ENCODE assay signal across 8 cellular contexts in genomic region chr19:5686326-5686646, GRCh38. TPM values are rescaled to one million over a fixed set of nuclear protein-coding genes. Genes with fewer than 3 reads are reported as not detected.
DNase-seq lines count a peak whose midpoint lies in the region; TF ChIP-seq lines count a peak whose summit lies in the region.

No MANE protein-coding gene starts in this region.

- no peaks in the 10 kb centered on the region for H3K9me3 Mint-ChIP-seq in nephron

- TF ChIP-seq CTCF in BJ (IDR thresholded peaks at IDR 0.05; ENCODE audit: insufficient read depth, low read depth, low read length) (no peak), KMS-11 (conservative IDR thresholded peaks at IDR 0.05; ENCODE audit: low read depth, low read length) (no peak), dorsolateral prefrontal cortex (IDR thresholded peaks at IDR 0.05 in 54 of 56, conservative IDR thresholded peaks at IDR 0.05 in 2 of 56; ENCODE audit: low read depth in 1 of 56, partially characterized antibody in 56 of 56) (no peak), nephron (IDR thresholded peaks at IDR 0.05; ENCODE audit: unreplicated experiment in 3 of 3) (no peak)

- H3K4me3 ChIP-seq in BJ (ENCODE audit: low read depth, low read length) (peak overlapping the region; percentile 56), KMS-11 (IDR thresholded peaks at IDR 0.05; ENCODE audit: insufficient read depth, low read depth, low read length) (no peak overlapping the region), dorsolateral prefrontal cortex (peak overlapping the region in 57 of 59 donors; percentile 45 to 74 (median 64))

- intact Hi-C loops in dorsolateral prefrontal cortex (cut with DNase I), result loop anchor here in 1 of 2 donors (5.0 kb wide), 1 partner anchor 36 kb away; the partner anchor contains the start of genes CATSPERD and LONP1

- peak overlapping the region; percentile 49; the same call in 1 of the 2 replicates for H3K9ac ChIP-seq in KMS-11

- peaks cover 10% of the 10 kb centered on the region for H3K4me1 Mint-ChIP-seq in nephron

- H3K36me3 ChIP-seq in BJ (ENCODE audit: control insufficient read depth, insufficient read depth, low read length), result peaks cover 5% of the 10 kb centered on the region
- H3K36me3 ChIP-seq in KMS-11 (ENCODE audit: insufficient read depth), result no peaks in the 10 kb centered on the region

- peak overlapping the region; percentile 64 to 91 (median 88) for H3K27ac Mint-ChIP-seq in nephron

- H3K4me2 ChIP-seq in KMS-11, result peak overlapping the region; percentile 13; the same call in 1 of the 2 replicates

- CTCF ChIA-PET in BJ (lab: Yijun Ruan, JAX), result interaction anchor here (0.6 to 2.1 kb wide), 8 partner anchors 10 to 138 kb away, joined by 3 to 11 read pairs (median 4); no protein-coding TSS in a partner anchor

- H3K4me1 ChIP-seq in KMS-11 (ENCODE audit: low read depth, poor library complexity, severe bottlenecking), result peaks cover 12% of the 10 kb centered on the region

- no peaks in the 10 kb centered on the region for H3K27me3 ChIP-seq in BJ (ENCODE audit: control insufficient read depth, insufficient read depth, low read length)
- H3K27me3 ChIP-seq in KMS-11 (ENCODE audit: insufficient read depth, low read depth), result peaks cover 3% of the 10 kb centered on the region; the same call in 1 of the 2 replicates
- no peaks in the 10 kb centered on the region for H3K27me3 ChIP-seq in dorsolateral prefrontal cortex

- peaks cover 3% of the 10 kb centered on the region for H3K36me3 Mint-ChIP-seq in nephron (ENCODE audit: low read depth)

- peak overlapping the region; percentile 83 to 89 (median 86) for H3K4me3 Mint-ChIP-seq in nephron

- H3K79me2 ChIP-seq in KMS-11 (ENCODE audit: insufficient read depth, low read depth), result peaks cover 12% of the 10 kb centered on the region

- H2AFZ ChIP-seq in KMS-11 (ENCODE audit: low read depth), result peak overlapping the region; percentile 77; the same call in 1 of the 2 replicates

- H3K27ac ChIP-seq in KMS-11 (no peak overlapping the region), dorsolateral prefrontal cortex (peak overlapping the region in 37 of 59 donors; percentile 25 to 84 (median 69))

- POLR2A ChIA-PET in BJ (lab: Charles Lee), result interaction anchor here (1.2 kb wide), 1 partner anchor 32 kb away, joined by 7 read pairs; no protein-coding TSS in a partner anchor

- H4K20me1 ChIP-seq in KMS-11 (ENCODE audit: insufficient read depth), result no peaks in the 10 kb centered on the region

- H3K27me3 Mint-ChIP-seq in nephron (ENCODE audit: low read depth), result peaks cover 8% of the 10 kb centered on the region

- DNase-seq in BJ (ENCODE audit: low read depth), result no peak
- no peak for DNase-seq in dorsolateral prefrontal cortex
- DNase-seq in hepatic stellate cell (ENCODE audit: low spot score), result no peak
- DNase-seq in NCI-H345 treated with DMSO at 0.1 percent for 48 hours (lab: John Stamatoyannopoulos, UW; ENCODE audit: unreplicated experiment), result no peak
- no peak for DNase-seq in DMS53 (lab: John Stamatoyannopoulos, UW)
- DNase-seq in NCI-H524 treated with DMSO at 0.1 percent for 48 hours (lab: John Stamatoyannopoulos, UW), result no peak

RNA-seq across cellular contexts. Expression of gene RPL36, which starts 3.8 kb away (rescaled TPM):
- polyA plus RNA-seq in BJ (2011; rRNA removed), result 824 and 912 TPM in 2 replicates
- polyA minus RNA-seq in BJ (2011; rRNA and poly(A)+ RNA removed), result 265 and 384 TPM in 2 replicates
- 100 to 1,000 TPM; 215 to 431 (median 280) TPM for total RNA-seq in dorsolateral prefrontal cortex

RNA-seq across cellular contexts. Expression of gene HSD11B1L, which starts 5.5 kb away (rescaled TPM):
- 5.3 and 5.6 TPM in 2 replicates for polyA plus RNA-seq in BJ (2011; rRNA removed)
- polyA minus RNA-seq in BJ (2011; rRNA and poly(A)+ RNA removed), result 0.72 and 1.2 TPM in 2 replicates
- total RNA-seq in dorsolateral prefrontal cortex, result 10 to 100 TPM; 20.4 to 80.3 (median 55.4) TPM

RNA-seq across cellular contexts. Expression of gene MICOS13, which starts 6.0 kb away (rescaled TPM):
- 65.2 and 67.8 TPM in 2 replicates for polyA plus RNA-seq in BJ (2011; rRNA removed)
- 11.5 and 19.8 TPM in 2 replicates for polyA minus RNA-seq in BJ (2011; rRNA and poly(A)+ RNA removed)
- total RNA-seq in dorsolateral prefrontal cortex, result 10 to 100 TPM; 42.0 to 91.5 (median 69.5) TPM

RNA-seq across cellular contexts. Expression of gene LONP1, which starts 33.7 kb away (rescaled TPM):
- 55.4 and 77.4 TPM in 2 replicates for polyA plus RNA-seq in BJ (2011; rRNA removed)
- 60.9 and 65.7 TPM in 2 replicates for polyA minus RNA-seq in BJ (2011; rRNA and poly(A)+ RNA removed)
- total RNA-seq in dorsolateral prefrontal cortex, result 100 to 1,000 TPM in 10 of 120 experiments, 10 to 100 TPM in 110; 64.2 to 132 (median 86.5) TPM

RNA-seq across cellular contexts. Expression of gene CATSPERD, which starts 34.2 kb away (rescaled TPM):
- polyA plus RNA-seq in BJ (2011; rRNA removed), result not detected in 2 replicates
- 0.09 TPM in 1 of 2 replicates, not detected in the other for polyA minus RNA-seq in BJ (2011; rRNA and poly(A)+ RNA removed)
- total RNA-seq in dorsolateral prefrontal cortex, result not detected
